8 cellular contexts compared by ENCODE assay signal in genomic region chr2:200306969-200307811, GRCh38. TPM values are rescaled to one million over a fixed set of nuclear protein-coding genes. Genes with fewer than 3 reads are reported as not detected.
A peak's percentile ranks its signal among the peaks of the same experiment; 100 is the strongest.
DNase-seq lines count a peak whose midpoint lies in the region; ATAC-seq and TF ChIP-seq lines count a peak whose summit lies in the region.

No MANE protein-coding gene starts in this region.

- H3K36me3 ChIP-seq in ES-I3 (ENCODE audit: insufficient read depth, low read length) (no peaks in the 10 kb centered on the region), colonic mucosa (no peaks in the 10 kb centered on the region)

- H3K4me3 Mint-ChIP-seq in WTC11 = peak overlapping the region; percentile 76
- peak overlapping the region; percentile 83 for H3K4me3 Mint-ChIP-seq in stimulated activated effector memory CD8-positive, alpha-beta T cell treated with anti-CD3 and anti-CD28 coated beads, Interleukin-12 subunit alpha, Interleukin-12 subunit beta, amount 100 ng/mL, for 72 hours

- H3K4me1 ChIP-seq in ES-I3 (ENCODE audit: insufficient read depth, low read length) (peaks cover 37% of the 10 kb centered on the region), colonic mucosa (no peaks in the 10 kb centered on the region)

- no peak for TF ChIP-seq POLR2A in lower leg skin (IDR thresholded peaks at IDR 0.05)

- H3K27ac Mint-ChIP-seq in WTC11 = no peak overlapping the region
- no peak overlapping the region for H3K27ac Mint-ChIP-seq in stimulated activated effector memory CD8-positive, alpha-beta T cell treated with anti-CD3 and anti-CD28 coated beads, Interleukin-12 subunit alpha, Interleukin-12 subunit beta, amount 100 ng/mL, for 72 hours

- DNase-seq in HT1080 (ENCODE audit: low read depth) (peak; percentile 15), WTC11 (ENCODE audit: low spot score) (peak; percentile 38), colonic mucosa (peak; percentile 44), lower leg skin (ENCODE audit: low spot score in 2 of 2) (peak in 1 of 2 donors; percentile 87), KG1 (lab: John Stamatoyannopoulos, UW) (no peak)
- peak; percentile 35 to 72 for DNase-seq in stimulated activated effector memory CD8-positive, alpha-beta T cell treated with anti-CD3 and anti-CD28 coated beads, Interleukin-12 subunit alpha, Interleukin-12 subunit beta, amount 100 ng/mL, for 72 hours (ENCODE audit: low spot score in 2 of 2)

- H3K27ac ChIP-seq in colonic mucosa = peak overlapping the region; percentile 92

- intact Hi-C loops in colonic mucosa (cut with DNase I) = loop anchor here (5.0 kb wide), 2 partner anchors 165 to 325 kb away; no protein-coding TSS in a partner anchor
- intact Hi-C loops in lower leg skin (cut with DNase I; ENCODE audit: low total_unique reads) = no loop called here

- 0 to 1% methylated on average over 22 to 56 of the region's 128 CpGs for WGBS in lower leg skin, 2 donors

- TF ChIP-seq CTCF in WTC11 (IDR thresholded peaks at IDR 0.05) = no peak
- no peak for TF ChIP-seq CTCF in colonic mucosa (IDR thresholded peaks at IDR 0.05)
- TF ChIP-seq CTCF in lower leg skin (IDR thresholded peaks at IDR 0.05) = no peak

- H3K36me3 Mint-ChIP-seq in WTC11 = no peaks in the 10 kb centered on the region
- H3K36me3 Mint-ChIP-seq in stimulated activated effector memory CD8-positive, alpha-beta T cell treated with anti-CD3 and anti-CD28 coated beads, Interleukin-12 subunit alpha, Interleukin-12 subunit beta, amount 100 ng/mL, for 72 hours = no peaks in the 10 kb centered on the region

- H3K27me3 ChIP-seq in colonic mucosa = no peaks in the 10 kb centered on the region

- CTCF ChIA-PET in WTC11 (lab: Charles Lee) = no interaction called here

- H3K4me1 Mint-ChIP-seq in WTC11 = peaks cover 72% of the 10 kb centered on the region
- peaks cover 19% of the 10 kb centered on the region for H3K4me1 Mint-ChIP-seq in stimulated activated effector memory CD8-positive, alpha-beta T cell treated with anti-CD3 and anti-CD28 coated beads, Interleukin-12 subunit alpha, Interleukin-12 subunit beta, amount 100 ng/mL, for 72 hours

- POLR2A ChIA-PET in WTC11 (lab: Charles Lee) = no interaction called here

- peak; percentile 67 for ATAC-seq in GM21390 (IDR thresholded peaks at IDR 0.05; ENCODE audit: unreplicated experiment)
- peak; percentile 50 for ATAC-seq in WTC11
- peak; percentile 72 for ATAC-seq in stimulated activated effector memory CD8-positive, alpha-beta T cell treated with anti-CD3 and anti-CD28 coated beads, Interleukin-12 subunit alpha, Interleukin-12 subunit beta, amount 100 ng/mL, for 72 hours

- H3K9ac ChIP-seq in ES-I3 (ENCODE audit: low read depth, low read length) (peak overlapping the region; percentile 98), colonic mucosa (ENCODE audit: low read depth in 2 of 2, low read length in 2 of 2) (peak overlapping the region; percentile 84 to 90)

- H3K4me3 ChIP-seq in colonic mucosa = peak overlapping the region; percentile 78
- peak overlapping the region; percentile 97 for H3K4me3 ChIP-seq in lower leg skin (ENCODE audit: low read depth, poor library complexity, severe bottlenecking)

- no peaks in the 10 kb centered on the region; the same call in 1 of the 2 replicates for H3K27me3 Mint-ChIP-seq in WTC11 (ENCODE audit: low read depth)

- H3K9me3 Mint-ChIP-seq in WTC11 = no peaks in the 10 kb centered on the region
- no peaks in the 10 kb centered on the region for H3K9me3 Mint-ChIP-seq in stimulated activated effector memory CD8-positive, alpha-beta T cell treated with anti-CD3 and anti-CD28 coated beads, Interleukin-12 subunit alpha, Interleukin-12 subunit beta, amount 100 ng/mL, for 72 hours

- H3K9me3 ChIP-seq in ES-I3 (ENCODE audit: control insufficient read depth, insufficient read depth, low read length) (no peaks in the 10 kb centered on the region), colonic mucosa (no peaks in the 10 kb centered on the region)

TF ChIP-seq in WTC11, 78 proteins besides CTCF, POLR2A, EP300 and RAD21 (continues in another document):
- TF ChIP-seq HMGXB4 (CRISPR knock-in tag; IDR thresholded peaks at IDR 0.05) (peak; percentile 88), ELF4 (CRISPR knock-in tag; IDR thresholded peaks at IDR 0.05; ENCODE audit: low read depth) (no peak), AR (CRISPR knock-in tag; IDR thresholded peaks at IDR 0.05) (no peak), TP53 (CRISPR knock-in tag; IDR thresholded peaks at IDR 0.05) (0 out of 2 replicates have a peak, but pooled peaks have one; percentile 39), E2F5 (CRISPR knock-in tag; IDR thresholded peaks at IDR 0.05) (peak; percentile 67; the same call in 1 of the 2 replicates), FOXP1 (CRISPR knock-in tag; IDR thresholded peaks at IDR 0.05; ENCODE audit: borderline replicate concordance) (peak; percentile 45; the same call in 1 of the 2 replicates), FOXP4 (CRISPR knock-in tag; IDR thresholded peaks at IDR 0.05) (peak; percentile 63), TEAD1 (CRISPR knock-in tag; IDR thresholded peaks at IDR 0.05) (peak; percentile 63; the same call in 1 of the 2 replicates)

RNA-seq across cellular contexts. Expression of gene SPATS2L, which starts 0.7 kb away (rescaled TPM):
- 145 and 158 TPM in 2 replicates for total RNA-seq in HT1080 (2014; rRNA removed; shearing (Covaris generic))
- 177 and 202 TPM in 2 replicates for polyA plus RNA-seq in HT1080 (2015; cell fraction: cytosol; rRNA removed)
- 94.7 and 110 TPM in 2 replicates for polyA plus RNA-seq in HT1080 (2015; cell fraction: nucleus; rRNA removed)
- total RNA-seq in WTC11 (2021) (103 to 112 TPM (median 111 TPM) in 3 replicates), colonic mucosa (100 to 1,000 TPM; 151 to 187 TPM), lower leg skin (10 to 100 TPM; 60.7 to 81.3 (median 61.3) TPM)
